8 cellular contexts compared by ENCODE assay signal in genomic region chr9:113620377-113621161, GRCh38.
DNase-seq lines count a peak whose midpoint lies in the region; ATAC-seq and TF ChIP-seq lines count a peak whose summit lies in the region.

No MANE protein-coding gene starts in this region.

- H3K9me3 Mint-ChIP-seq in neural progenitor cell = no peaks in the 10 kb centered on the region

- TF ChIP-seq CTCF in RWPE2 (IDR thresholded peaks at IDR 0.05; ENCODE audit: poor library complexity, severe bottlenecking) = no peak
- no peak for TF ChIP-seq CTCF in neural progenitor cell (IDR thresholded peaks at IDR 0.05)
- TF ChIP-seq CTCF in GM20000 (IDR thresholded peaks at IDR 0.05; ENCODE audit: extremely low read depth, missing control alignments) = no peak

- peak overlapping the region; percentile 69 for H3K4me3 Mint-ChIP-seq in neural progenitor cell

- H3K27me3 ChIP-seq in RWPE2 (ENCODE audit: insufficient read depth, poor library complexity, severe bottlenecking) (no peaks in the 10 kb centered on the region), neural progenitor cell (no peaks in the 10 kb centered on the region)

- peaks cover 4% of the 10 kb centered on the region for H3K27me3 Mint-ChIP-seq in neural progenitor cell (ENCODE audit: insufficient read depth, low read depth)

- peaks cover 7% of the 10 kb centered on the region for H3F3A ChIP-seq in neural progenitor cell (ENCODE audit: low read depth)

- peaks cover 53% of the 10 kb centered on the region for H3K4me1 Mint-ChIP-seq in neural progenitor cell

- ATAC-seq in RWPE2 (ENCODE audit: low read depth) = peak; percentile 84
- ATAC-seq in HG03521 (IDR thresholded peaks at IDR 0.05; ENCODE audit: unreplicated experiment) = no peak
- ATAC-seq in HG02973 (IDR thresholded peaks at IDR 0.05; ENCODE audit: unreplicated experiment) = no peak

- H2AFZ ChIP-seq in neural progenitor cell (replicated peaks) = peak overlapping the region; percentile 61

- DNase-seq in stimulated activated CD4-positive, alpha-beta T cell treated with anti-CD3 and anti-CD28 coated beads, Interleukin-15, amount 100 ng/mL, for 48 hours (ENCODE audit: low read depth in 2 of 2) = peak; percentile 26 to 30
- no peak for DNase-seq in stimulated activated CD4-positive, alpha-beta T cell treated with anti-CD3 and anti-CD28 coated beads, Interleukin-4, amount 100 ng/mL, for 24 hours
- DNase-seq in RWPE2 (ENCODE audit: low spot score) (no peak), fibroblast of gingiva (ENCODE audit: low read depth) (peak; percentile 87), neural progenitor cell (ENCODE audit: low spot score) (peak; percentile 48), GM20000 (ENCODE audit: low spot score) (no peak)

- H3K27ac Mint-ChIP-seq in neural progenitor cell = peak overlapping the region; percentile 94

- no peak overlapping the region for H3K9ac ChIP-seq in neural progenitor cell

- no peaks in the 10 kb centered on the region for H3K36me3 Mint-ChIP-seq in neural progenitor cell

- H4K20me1 ChIP-seq in neural progenitor cell (ENCODE audit: low read depth) = no peaks in the 10 kb centered on the region

- H3K36me3 ChIP-seq in RWPE2 (ENCODE audit: low read depth) (no peaks in the 10 kb centered on the region), neural progenitor cell (no peaks in the 10 kb centered on the region)

- H3K9me3 ChIP-seq in RWPE2 (ENCODE audit: severe bottlenecking) (no peaks in the 10 kb centered on the region), neural progenitor cell (ENCODE audit: low read depth) (no peaks in the 10 kb centered on the region)

- H3K27ac ChIP-seq in RWPE2 (ENCODE audit: poor library complexity, severe bottlenecking) (peak overlapping the region; percentile 64), neural progenitor cell (no peak overlapping the region)

- H3K4me3 ChIP-seq in RWPE2 (ENCODE audit: severe bottlenecking) (no peak overlapping the region), neural progenitor cell (no peak overlapping the region)

- peaks cover 27% of the 10 kb centered on the region for H3K4me1 ChIP-seq in RWPE2 (ENCODE audit: insufficient read depth, poor library complexity, severe bottlenecking)
- peaks cover 32% of the 10 kb centered on the region for H3K4me1 ChIP-seq in neural progenitor cell

- no peak overlapping the region for H3K4me2 ChIP-seq in neural progenitor cell

- no peaks in the 10 kb centered on the region for H3K79me2 ChIP-seq in neural progenitor cell (ENCODE audit: low read depth)

Comparison
In these comparisons a context has a peak if more than half of its experiments do, and no peak if none do; other contexts are left out.
1. DNase-seq: peak in stimulated activated CD4-positive, alpha-beta T cell treated with anti-CD3 and anti-CD28 coated beads, Interleukin-15, amount 100 ng/mL, for 48 hours (2 of 2), fibroblast of gingiva (single experiment) and neural progenitor cell (single experiment); none in stimulated activated CD4-positive, alpha-beta T cell treated with anti-CD3 and anti-CD28 coated beads, Interleukin-4, amount 100 ng/mL, for 24 hours (single experiment), RWPE2 (single experiment) and GM20000 (single experiment).